Comparison of ENCODE assay signal across 10 cellular contexts in genomic region chr13:43368003-43368402, GRCh38.
DNase-seq lines count a peak whose midpoint lies in the region; ATAC-seq lines count a peak whose summit lies in the region.
"Had no signal": no experiment of that assay in that cellular context is flagged by ENCODE, and none has a peak within 500 bp of the region (broad histone marks: within the 10 kb centered on the region; RNA-seq: fewer than 3 reads in every experiment).

No MANE protein-coding gene starts in this region.

- no peaks in the 10 kb centered on the region for H3K27me3 ChIP-seq in aorta (ENCODE audit: control insufficient read depth in 1 of 2, insufficient read depth in 2 of 2, low read length in 1 of 2)

- DNase-seq in Right ventricle myocardium inferior (ENCODE audit: missing footprints) (no peak), cardiac septum (ENCODE audit: low spot score) (no peak), OCI-M1 (lab: John Stamatoyannopoulos, UW) (peak; percentile 61), globus pallidus (ENCODE audit: low spot score) (peak; percentile 30), aorta (no peak), NCI-H1436 (lab: John Stamatoyannopoulos, UW) (no peak), SKM-1 (lab: John Stamatoyannopoulos, UW; ENCODE audit: unreplicated experiment) (no peak)
- no peak for DNase-seq in stimulated activated CD4-positive, alpha-beta T cell treated with anti-CD3 and anti-CD28 coated beads, Interleukin-4, amount 100 ng/mL, for 24 hours
- DNase-seq: NCI-H187 had no signal

- H3K36me3 ChIP-seq in aorta (ENCODE audit: control insufficient read depth in 1 of 2, insufficient read depth in 2 of 2, low read length in 1 of 2) = peaks cover 0 to 2% of the 10 kb centered on the region in 2 donors

- no peak overlapping the region for H3K27ac ChIP-seq in aorta (ENCODE audit: low read depth in 1 of 2, low read length in 2 of 2)
- H3K27ac ChIP-seq: epithelial cell of prostate had no signal

- H3K9me3 ChIP-seq in aorta (ENCODE audit: control insufficient read depth, low read length) = no peaks in the 10 kb centered on the region

- 0 to 5% methylated on average over 3 of the region's 3 CpGs for WGBS in aorta, 2 donors

- H3K4me1 ChIP-seq in aorta (ENCODE audit: control insufficient read depth in 1 of 2, insufficient read depth in 2 of 2, low read length in 2 of 2) = peaks cover 2 to 3% of the 10 kb centered on the region in 2 donors

- peak overlapping the region; percentile 22 to 49 for H3K4me3 ChIP-seq in aorta (ENCODE audit: low read length in 2 of 2)

- ATAC-seq in Right ventricle myocardium inferior = peak; percentile 14
- no peak for ATAC-seq in aorta (ENCODE audit: low FRiP score)

- intact Hi-C loops in Right ventricle myocardium inferior (cut with DNase I) = no loop called here
- intact Hi-C loops in cardiac septum (cut with DNase I) = no loop called here
- intact Hi-C loops in aorta (cut with DNase I) = loop anchor here in 1 of 2 donors (10.0 kb wide), 1 partner anchor 147 kb away; no protein-coding TSS in a partner anchor

Comparison
In these comparisons a context has a peak if more than half of its experiments do, and no peak if none do; other contexts are left out.
1. DNase-seq: peak in OCI-M1 (single experiment) and globus pallidus (single experiment); none in Right ventricle myocardium inferior (single experiment), cardiac septum (single experiment), aorta (0 of 2), NCI-H1436 (single experiment), stimulated activated CD4-positive, alpha-beta T cell treated with anti-CD3 and anti-CD28 coated beads, Interleukin-4, amount 100 ng/mL, for 24 hours (single experiment) and SKM-1 (single experiment).